8 cellular contexts compared by ENCODE assay signal in the genomic region with DNA sequence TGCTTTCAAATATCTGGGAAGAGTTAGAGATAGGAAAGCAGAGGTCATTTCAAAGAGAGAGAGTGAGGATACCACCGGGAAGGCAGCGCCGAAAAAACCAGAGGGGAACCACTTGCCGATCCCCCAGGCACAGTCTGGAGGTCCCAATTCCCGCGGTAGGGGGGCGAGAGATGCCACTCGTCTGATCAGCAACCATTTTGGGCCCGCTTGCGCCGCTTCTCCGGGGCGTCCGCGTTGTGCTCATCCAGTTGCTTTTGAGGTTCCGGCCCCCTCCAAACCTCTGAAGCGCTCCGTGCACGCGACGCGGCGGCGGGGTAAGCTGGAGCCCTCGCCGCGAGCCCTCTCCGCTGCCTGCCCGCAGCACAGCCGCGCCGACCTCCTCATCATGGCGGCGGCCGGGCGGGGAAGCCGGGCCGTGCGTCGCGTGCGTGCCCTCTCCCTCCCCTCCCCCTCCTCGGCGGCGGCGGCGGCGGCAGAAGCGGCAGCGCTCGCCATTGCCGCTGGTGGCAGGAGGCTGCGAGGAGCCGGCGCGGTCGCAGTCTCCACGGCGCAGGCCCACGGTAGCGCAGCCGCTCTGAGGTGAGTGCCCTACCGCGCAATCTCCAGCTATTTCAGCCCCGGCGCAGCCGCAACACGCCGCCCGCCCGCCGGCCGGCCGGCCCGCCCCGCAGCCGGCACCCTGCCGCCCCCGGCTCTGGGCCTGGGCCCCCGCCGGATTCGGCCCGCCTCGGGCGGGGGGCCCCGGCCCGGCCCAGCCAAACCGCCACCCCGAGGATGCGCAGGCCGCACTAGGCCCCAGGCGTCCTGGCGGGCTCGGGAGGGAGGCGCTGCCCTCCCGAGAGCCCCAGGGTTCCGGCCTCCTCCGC. TPM values are rescaled to one million over a fixed set of nuclear protein-coding genes. Genes with fewer than 3 reads are reported as not detected.
DNase-seq lines count a peak whose midpoint lies in the region; ATAC-seq and TF ChIP-seq lines count a peak whose summit lies in the region.

A gene (plus strand): TSS at position 475 of the 866 bp plus-strand sequence. CDS start 45,632 bp downstream, outside the sequence.

- WGBS in gastroesophageal sphincter (ENCODE audit: low coverage in 1 of 2), 2 donors = 0% methylated on average over 5 to 15 of the region's 98 CpGs

- DNase-seq in G401 (ENCODE audit: low spot score) (peak; percentile 86), H4 (ENCODE audit: low spot score) (peak; percentile 89), MG63 (peak; percentile 81), SK-MEL-5 (ENCODE audit: low read depth, low spot score) (peak; percentile 94), non-pigmented ciliary epithelial cell (ENCODE audit: low read depth) (peak; percentile 42), substantia nigra (lab: John Stamatoyannopoulos, UW) (peak; percentile 24 to 91 (median 78))
- peak; percentile 92 for DNase-seq in activated naive CD4-positive, alpha-beta T cell treated with Interleukin-2 at 50 U/mL for 16 hours

- in situ Hi-C loops in G401 (cut with HindIII; ENCODE audit: low sequenced_read_pairs) = no loop called here
- in situ Hi-C loops in SK-MEL-5 (cut with HindIII; ENCODE audit: low pct_unique_long_range_greater_than_20kb, low sequenced_read_pairs) = no loop called here

- no peaks in the 10 kb centered on the region for H3K27me3 ChIP-seq in MG63
- H3K27me3 ChIP-seq in gastroesophageal sphincter = no peaks in the 10 kb centered on the region

- no peak for TF ChIP-seq EP300 in gastroesophageal sphincter (IDR thresholded peaks at IDR 0.05)

- ATAC-seq in gastroesophageal sphincter = peak; percentile 94

- peaks cover 0 to 56% (median 17%) of the 10 kb centered on the region in 3 donors for H3K4me1 ChIP-seq in gastroesophageal sphincter

- peak; percentile 79 to 82 for TF ChIP-seq POLR2A in gastroesophageal sphincter (IDR thresholded peaks at IDR 0.05)

- peak in 2 of 4 experiments; percentile 64 for TF ChIP-seq CTCF in gastroesophageal sphincter (IDR thresholded peaks at IDR 0.05)

- H3K36me3 ChIP-seq in MG63 (no peaks in the 10 kb centered on the region), gastroesophageal sphincter (peaks cover 0 to 10% of the 10 kb centered on the region in 2 donors)

- H3K9me3 ChIP-seq in MG63 (no peaks in the 10 kb centered on the region), gastroesophageal sphincter (no peaks in the 10 kb centered on the region)

- H3K4me3 ChIP-seq in MG63 (peak within 1 kb of the TSS; percentile 69), gastroesophageal sphincter (peak within 1 kb of the TSS; percentile 86 to 87)

- H3K27ac ChIP-seq in gastroesophageal sphincter (peak within 1 kb of the TSS; percentile 91 to 99 (median 98)), substantia nigra (ENCODE audit: low read depth, low read length, poor library complexity, severe bottlenecking) (peak within 1 kb of the TSS; percentile 94)

RNA-seq across cellular contexts. Expression of the gene that starts here (rescaled TPM):
- 12.9 and 23.6 TPM in 2 replicates for total RNA-seq in G401 (2014; rRNA removed; shearing (Covaris generic))
- total RNA-seq in H4 (2014; rRNA removed; shearing (Covaris generic)) = 13.9 and 16.9 TPM in 2 replicates
- total RNA-seq in MG63 (2014; rRNA removed; shearing (Covaris generic); ENCODE audit: low replicate concordance) = 8.1 and 14.2 TPM in 2 replicates
- total RNA-seq in SK-MEL-5 (2014; rRNA removed; shearing (Covaris generic)) = 6.7 and 12.4 TPM in 2 replicates
- polyA plus RNA-seq in SK-MEL-5 (2015; cell fraction: cytosol; rRNA removed) = 9.6 and 9.7 TPM in 2 replicates
- 11.9 and 14.6 TPM in 2 replicates for polyA plus RNA-seq in SK-MEL-5 (2015; cell fraction: nucleus; rRNA removed)
- 10 to 100 TPM in 3 of 4 donors, 1 to 10 TPM in 1; 7.8 to 20.5 (median 17.0) TPM for total RNA-seq in gastroesophageal sphincter

Comparison
In these comparisons a context has a peak if more than half of its experiments do, and no peak if none do; other contexts are left out.
1. Peak in every context shown above with its lines: DNase-seq, ATAC-seq, H3K4me3 ChIP-seq and H3K27ac ChIP-seq.
2. DNase-seq: peak in every context shown above with its lines; median percentile 94 in SK-MEL-5; 92 in activated naive CD4-positive, alpha-beta T cell treated with Interleukin-2 at 50 U/mL for 16 hours; 89 in H4; 86 in G401; 81 in MG63; 78 in substantia nigra; 42 in non-pigmented ciliary epithelial cell.